ENCODE assay signal across 8 cellular contexts in genomic region chr1:85611856-85612255, GRCh38. TPM values are rescaled to one million over a fixed set of nuclear protein-coding genes. Genes with fewer than 3 reads are reported as not detected.
A peak's percentile ranks its signal among the peaks of the same experiment; 100 is the strongest.
DNase-seq lines count a peak whose midpoint lies in the region; ATAC-seq and TF ChIP-seq lines count a peak whose summit lies in the region.

No MANE protein-coding gene starts in this region.

- no peak overlapping the region for H3K27ac ChIP-seq in gastroesophageal sphincter

- DNase-seq in COLO829 (ENCODE audit: low spot score) (peak; percentile 40), SW480 (ENCODE audit: low spot score) (peak; percentile 83), posterior vena cava (ENCODE audit: low spot score) (peak; percentile 86), C1 segment of cervical spinal cord (lab: John Stamatoyannopoulos, UW) (no peak), mesenteric fat pad (ENCODE audit: low spot score) (no peak)
- no peak for DNase-seq in activated T-cell treated with anti-CD3 and anti-CD28 coated beads, Interleukin-2, amount 50 U/mL, for 24 hours

- H3K4me1 Mint-ChIP-seq in activated T-cell treated with anti-CD3 and anti-CD28 coated beads, Interleukin-2, amount 50 U/mL, for 24 hours (ENCODE audit: low read depth): no peaks in the 10 kb centered on the region

- 85 to 86% methylated on average over 5 of the region's 5 CpGs for WGBS in gastroesophageal sphincter (ENCODE audit: low coverage in 1 of 2), 2 donors

- TF ChIP-seq POLR2A in gastroesophageal sphincter (IDR thresholded peaks at IDR 0.05): no peak

- no peak overlapping the region for H3K4me3 Mint-ChIP-seq in activated T-cell treated with anti-CD3 and anti-CD28 coated beads, Interleukin-2, amount 50 U/mL, for 24 hours

- TF ChIP-seq EP300 in gastroesophageal sphincter (IDR thresholded peaks at IDR 0.05): no peak

- H3K9me3 Mint-ChIP-seq in activated T-cell treated with anti-CD3 and anti-CD28 coated beads, Interleukin-2, amount 50 U/mL, for 24 hours: peaks cover 2% of the 10 kb centered on the region

- H3K36me3 Mint-ChIP-seq in activated T-cell treated with anti-CD3 and anti-CD28 coated beads, Interleukin-2, amount 50 U/mL, for 24 hours (ENCODE audit: low read depth): peaks cover 1% of the 10 kb centered on the region

- no peak overlapping the region for H3K27ac Mint-ChIP-seq in activated T-cell treated with anti-CD3 and anti-CD28 coated beads, Interleukin-2, amount 50 U/mL, for 24 hours

- TF ChIP-seq CTCF in gastroesophageal sphincter (IDR thresholded peaks at IDR 0.05): no peak

- H3K27me3 Mint-ChIP-seq in activated T-cell treated with anti-CD3 and anti-CD28 coated beads, Interleukin-2, amount 50 U/mL, for 24 hours: no peaks in the 10 kb centered on the region

- H3K4me1 ChIP-seq in gastroesophageal sphincter: peaks cover 0 to 11% (median 9%) of the 10 kb centered on the region in 3 donors

- intact Hi-C loops in posterior vena cava (cut with DNase I): no loop called here

- ATAC-seq in gastroesophageal sphincter (peak; percentile 34), GM19463 (IDR thresholded peaks at IDR 0.05; ENCODE audit: unreplicated experiment) (no peak)

- no peaks in the 10 kb centered on the region for H3K36me3 ChIP-seq in gastroesophageal sphincter

- H3K9me3 ChIP-seq in gastroesophageal sphincter: no peaks in the 10 kb centered on the region

- H3K27me3 ChIP-seq in gastroesophageal sphincter: peaks cover 5% of the 10 kb centered on the region

- H3K4me3 ChIP-seq in gastroesophageal sphincter: no peak overlapping the region

RNA-seq across cellular contexts. Expression of gene CCN1, which starts 31.3 kb away (rescaled TPM):
- total RNA-seq in gastroesophageal sphincter (100 to 1,000 TPM in 1 of 4 donors, 10 to 100 TPM in 3; 41.2 to 121 (median 62.9) TPM), posterior vena cava (100 to 1,000 TPM; 289 to 751 TPM), mesenteric fat pad (536 TPM)

Comparison
In these comparisons a context has a peak if more than half of its experiments do, and no peak if none do; other contexts are left out.
1. DNase-seq: peak in COLO829 (single experiment), SW480 (single experiment) and posterior vena cava (single experiment); none in C1 segment of cervical spinal cord (0 of 14), mesenteric fat pad (single experiment) and activated T-cell treated with anti-CD3 and anti-CD28 coated beads, Interleukin-2, amount 50 U/mL, for 24 hours (single experiment).